ENCODE assay signal across 8 cellular contexts in the genomic region with DNA sequence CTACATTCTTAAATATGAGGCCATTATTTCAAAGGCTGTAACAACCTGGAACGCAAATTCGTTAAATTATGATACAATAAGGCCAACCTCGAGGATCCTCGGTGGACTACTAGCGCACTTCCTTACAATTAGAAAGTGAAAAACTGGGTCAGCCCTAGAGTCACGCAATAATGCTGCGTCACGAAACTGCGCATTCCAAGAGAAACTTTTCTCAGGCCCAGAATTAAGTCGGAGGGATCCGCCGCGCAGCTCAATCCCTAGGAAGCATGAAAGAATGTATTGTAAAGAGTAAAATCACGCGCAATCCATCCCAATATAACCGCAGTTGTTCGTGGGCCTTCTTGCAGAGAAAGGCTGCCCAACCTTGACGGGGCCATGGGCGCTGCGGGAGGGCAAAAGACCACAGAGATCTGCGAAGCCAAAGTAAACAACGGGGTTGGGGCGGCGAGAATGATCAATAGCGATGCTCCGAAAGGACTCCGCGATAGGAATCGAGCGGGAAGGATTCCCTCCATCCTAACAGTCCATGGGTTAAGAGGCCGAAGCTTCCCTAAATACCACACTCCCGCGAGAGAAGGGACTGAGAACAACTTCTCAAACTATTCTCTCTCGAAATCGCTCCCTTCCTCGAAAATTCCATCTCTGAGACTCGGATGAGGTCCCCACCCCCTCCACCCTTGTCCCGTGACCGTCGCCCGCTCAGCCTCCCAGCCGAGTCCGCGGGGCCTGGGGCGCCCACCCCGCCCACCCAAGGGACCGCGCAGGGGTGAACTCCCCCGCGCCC. TPM values are rescaled to one million over a fixed set of nuclear protein-coding genes. Genes with fewer than 3 reads are reported as not detected.
DNase-seq lines count a peak whose midpoint lies in the region; ATAC-seq and TF ChIP-seq lines count a peak whose summit lies in the region.

No MANE protein-coding gene starts in this region.

- peak overlapping the region; percentile 99 for H3K4me2 ChIP-seq in parathyroid adenoma (ENCODE audit: low read length)

- H3K27ac ChIP-seq in CD8-positive, alpha-beta memory T cell (ENCODE audit: low read depth, low read length): peak overlapping the region; percentile 83
- H3K27ac ChIP-seq in left ventricle myocardium inferior (replicated peaks) (peak overlapping the region; percentile 98), parathyroid adenoma (peak overlapping the region; percentile 97), urinary bladder (ENCODE audit: low read depth) (peak overlapping the region; percentile 99)

- TF ChIP-seq CTCF in left ventricle myocardium inferior (IDR thresholded peaks at IDR 0.05; ENCODE audit: borderline replicate concordance) (no peak), parathyroid adenoma (IDR thresholded peaks at IDR 0.05) (no peak)

- peaks cover 14% of the 10 kb centered on the region for H3K79me2 ChIP-seq in parathyroid adenoma

- ATAC-seq in HG03066 (IDR thresholded peaks at IDR 0.05; ENCODE audit: low read depth, unreplicated experiment): peak; percentile 28

- peak overlapping the region; percentile 91 to 98 (median 98) for H3K27ac Mint-ChIP-seq in CD8-positive, alpha-beta memory T cell

- intact Hi-C loops in left ventricle myocardium inferior (cut with micrococcal nuclease): no loop called here

- WGBS in urinary bladder: under 1% methylated on average over 50 of the region's 50 CpGs

- no peaks in the 10 kb centered on the region for H3K36me3 ChIP-seq in CD8-positive, alpha-beta memory T cell (ENCODE audit: insufficient read depth, low read length)
- H3K36me3 ChIP-seq in left ventricle myocardium inferior (no peaks in the 10 kb centered on the region), parathyroid adenoma (ENCODE audit: control insufficient read depth, insufficient read depth, low read length) (no peaks in the 10 kb centered on the region), urinary bladder (ENCODE audit: insufficient read depth) (peaks cover 1% of the 10 kb centered on the region)

- peak in 4 of 5 donors; percentile 5 to 55 (median 46) for DNase-seq in CD8-positive, alpha-beta memory T cell
- peak; percentile 31 for DNase-seq in SKM-1 treated with dmso at 0.1 percent for 144 hours (lab: John Stamatoyannopoulos, UW; ENCODE audit: unreplicated experiment)
- DNase-seq in anterior cingulate cortex (lab: John Stamatoyannopoulos, UW): peak in 53 of 58 donors; percentile 2 to 86 (median 60)
- DNase-seq in left ventricle myocardium inferior: peak; percentile 62
- no peak for DNase-seq in mesenteric fat pad (ENCODE audit: low spot score)

- peaks cover 25 to 35% of the 10 kb centered on the region in 2 donors for H3K27me3 Mint-ChIP-seq in CD8-positive, alpha-beta memory T cell

- H3K9me3 ChIP-seq in CD8-positive, alpha-beta memory T cell (ENCODE audit: low read length): no peaks in the 10 kb centered on the region
- H3K9me3 ChIP-seq in left ventricle myocardium inferior (replicated peaks) (no peaks in the 10 kb centered on the region), parathyroid adenoma (ENCODE audit: control insufficient read depth, low read length) (no peaks in the 10 kb centered on the region)

- CTCF ChIA-PET in CD8-positive, alpha-beta memory T cell (lab: Charles Lee): interaction anchor here (1.6 kb wide), 1 partner anchor 14 kb away, joined by 5 read pairs; no protein-coding TSS in a partner anchor

- peaks cover 28 to 32% (median 30%) of the 10 kb centered on the region in 3 donors for H3K4me1 Mint-ChIP-seq in CD8-positive, alpha-beta memory T cell

- H3K4me3 Mint-ChIP-seq in CD8-positive, alpha-beta memory T cell: peak overlapping the region; percentile 86 to 93 (median 90)

- POLR2A ChIA-PET in CD8-positive, alpha-beta memory T cell (lab: Charles Lee): interaction anchor here (1.3 kb wide), 1 partner anchor 655 kb away, joined by 4 read pairs; a partner anchor contains a TSS

- peaks cover 0 to 6% (median 0%) of the 10 kb centered on the region in 5 donors for H3K9me3 Mint-ChIP-seq in CD8-positive, alpha-beta memory T cell

- peak overlapping the region; percentile 42 for H3K9ac ChIP-seq in parathyroid adenoma

- H2AFZ ChIP-seq in parathyroid adenoma: peak overlapping the region; percentile 59

- no peaks in the 10 kb centered on the region for H3K27me3 ChIP-seq in CD8-positive, alpha-beta memory T cell (ENCODE audit: insufficient read depth, low read length, poor library complexity, severe bottlenecking)
- H3K27me3 ChIP-seq in left ventricle myocardium inferior (ENCODE audit: low read depth) (no peaks in the 10 kb centered on the region), parathyroid adenoma (ENCODE audit: control insufficient read depth, insufficient read depth, low read length) (no peaks in the 10 kb centered on the region)

- H3K4me1 ChIP-seq in CD8-positive, alpha-beta memory T cell (ENCODE audit: insufficient read depth, low read length): peaks cover 10% of the 10 kb centered on the region
- H3K4me1 ChIP-seq in left ventricle myocardium inferior (peaks cover 62% of the 10 kb centered on the region), parathyroid adenoma (no peaks in the 10 kb centered on the region), urinary bladder (ENCODE audit: insufficient read depth) (no peaks in the 10 kb centered on the region)

- peak overlapping the region; percentile 78 for H3K4me3 ChIP-seq in CD8-positive, alpha-beta memory T cell (ENCODE audit: low read length)
- H3K4me3 ChIP-seq in left ventricle myocardium inferior (peak overlapping the region; percentile 81), parathyroid adenoma (ENCODE audit: low read depth, low read length) (peak overlapping the region; percentile 73), urinary bladder (ENCODE audit: low read depth, low read length) (peak overlapping the region; percentile 75)

- H3K36me3 Mint-ChIP-seq in CD8-positive, alpha-beta memory T cell: peaks cover 0 to 5% (median 0%) of the 10 kb centered on the region in 3 donors

RNA-seq across cellular contexts. Expression of a gene that starts 0.6 kb away (rescaled TPM):
- total RNA-seq in CD8-positive, alpha-beta memory T cell: 10 to 100 TPM in 1 of 2 experiments, 1 to 10 TPM in 1; 9.2 to 10.8 TPM
- 22.6 TPM for polyA plus RNA-seq in CD8-positive, alpha-beta memory T cell
- total RNA-seq in left ventricle myocardium inferior (32.7 TPM), urinary bladder (124 TPM), mesenteric fat pad (101 TPM)
- 60.9 TPM for polyA plus RNA-seq in urinary bladder

RNA-seq across cellular contexts. Expression of a gene that starts 48.0 kb away (rescaled TPM):
- total RNA-seq in CD8-positive, alpha-beta memory T cell: not detected
- not detected for polyA plus RNA-seq in CD8-positive, alpha-beta memory T cell
- total RNA-seq in left ventricle myocardium inferior (0.69 TPM), urinary bladder (7.0 TPM), mesenteric fat pad (0.48 TPM)
- polyA plus RNA-seq in urinary bladder: 3.1 TPM
